8 cellular contexts compared by ENCODE assay signal in the genomic region with DNA sequence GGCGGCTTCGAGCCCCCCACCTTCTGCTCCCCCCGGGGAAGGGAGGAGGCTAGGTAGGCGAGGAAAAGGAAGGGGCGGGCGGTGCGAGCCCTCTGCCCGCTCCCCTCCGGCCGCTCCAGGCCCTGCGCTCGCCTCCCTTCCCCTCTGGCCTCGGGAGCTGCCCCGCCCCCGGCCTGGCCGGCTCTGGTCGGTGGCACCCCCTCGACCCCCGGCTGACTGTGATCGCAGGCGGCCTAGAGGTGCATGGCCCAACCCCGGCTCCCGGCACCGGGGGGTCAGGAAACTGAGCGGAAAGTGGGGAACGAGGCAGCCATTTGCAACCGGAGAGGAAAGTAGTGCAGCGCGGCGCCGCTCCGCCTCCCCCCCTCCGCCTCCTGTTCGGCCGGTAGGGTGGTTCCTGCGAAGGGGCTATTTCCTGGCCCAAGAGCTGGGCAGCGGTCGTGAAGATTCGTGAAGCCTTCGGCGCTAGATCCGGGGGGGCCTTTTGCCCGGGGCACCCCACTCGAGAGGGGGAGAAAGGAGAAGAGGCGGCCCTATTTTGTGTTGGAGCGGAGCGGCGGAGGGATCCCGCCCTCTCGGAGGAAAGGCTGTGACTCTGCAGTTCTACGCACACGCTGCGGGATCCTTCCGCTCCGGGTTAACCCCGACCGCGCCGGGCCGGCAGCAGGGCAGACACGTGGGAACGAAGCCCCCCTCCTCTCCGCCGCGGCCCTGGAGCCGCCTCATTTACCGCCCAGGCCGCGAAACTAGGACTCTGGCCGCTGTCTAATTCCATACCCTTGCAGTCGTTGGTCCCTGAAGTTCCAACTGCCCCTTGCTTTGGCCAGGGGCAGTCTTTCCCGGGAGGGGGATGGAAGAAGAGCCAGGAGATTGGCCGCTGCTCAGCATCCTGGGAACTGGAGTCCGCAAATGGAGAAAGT. TPM values are rescaled to one million over a fixed set of nuclear protein-coding genes. Genes with fewer than 3 reads are reported as not detected.
DNase-seq lines count a peak whose midpoint lies in the region; ATAC-seq and TF ChIP-seq lines count a peak whose summit lies in the region.

A gene with protein sequence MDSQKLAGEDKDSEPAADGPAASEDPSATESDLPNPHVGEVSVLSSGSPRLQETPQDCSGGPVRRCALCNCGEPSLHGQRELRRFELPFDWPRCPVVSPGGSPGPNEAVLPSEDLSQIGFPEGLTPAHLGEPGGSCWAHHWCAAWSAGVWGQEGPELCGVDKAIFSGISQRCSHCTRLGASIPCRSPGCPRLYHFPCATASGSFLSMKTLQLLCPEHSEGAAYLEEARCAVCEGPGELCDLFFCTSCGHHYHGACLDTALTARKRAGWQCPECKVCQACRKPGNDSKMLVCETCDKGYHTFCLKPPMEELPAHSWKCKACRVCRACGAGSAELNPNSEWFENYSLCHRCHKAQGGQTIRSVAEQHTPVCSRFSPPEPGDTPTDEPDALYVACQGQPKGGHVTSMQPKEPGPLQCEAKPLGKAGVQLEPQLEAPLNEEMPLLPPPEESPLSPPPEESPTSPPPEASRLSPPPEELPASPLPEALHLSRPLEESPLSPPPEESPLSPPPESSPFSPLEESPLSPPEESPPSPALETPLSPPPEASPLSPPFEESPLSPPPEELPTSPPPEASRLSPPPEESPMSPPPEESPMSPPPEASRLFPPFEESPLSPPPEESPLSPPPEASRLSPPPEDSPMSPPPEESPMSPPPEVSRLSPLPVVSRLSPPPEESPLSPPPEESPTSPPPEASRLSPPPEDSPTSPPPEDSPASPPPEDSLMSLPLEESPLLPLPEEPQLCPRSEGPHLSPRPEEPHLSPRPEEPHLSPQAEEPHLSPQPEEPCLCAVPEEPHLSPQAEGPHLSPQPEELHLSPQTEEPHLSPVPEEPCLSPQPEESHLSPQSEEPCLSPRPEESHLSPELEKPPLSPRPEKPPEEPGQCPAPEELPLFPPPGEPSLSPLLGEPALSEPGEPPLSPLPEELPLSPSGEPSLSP (N-terminal part only) (minus strand): TSS at position 558 of the 920 bp plus-strand sequence. CDS start 5,470 bp downstream, outside the sequence.

- peaks cover 44% of the 10 kb centered on the region for H3K4me1 Mint-ChIP-seq in T-helper 1 cell treated with Interleukin-12 subunit alpha and Interleukin-12 subunit beta and Interleukin-4 antibody, amounts not matched to agents 30 μg/mL and 1 μg/mL, for 36 hours (ENCODE audit: low read depth)

- peak in 3 of 4 experiments; percentile 20 to 61 (median 36) for TF ChIP-seq CTCF in prostate gland (IDR thresholded peaks at IDR 0.05)

- DNase-seq in G401 (ENCODE audit: low spot score) = peak; percentile 90
- DNase-seq in NCI-H146 treated with DMSO at 0.1 percent for 48 hours (lab: John Stamatoyannopoulos, UW; ENCODE audit: unreplicated experiment) = peak; percentile 82
- peak; percentile 92 for DNase-seq in amniotic stem cell (lab: John Stamatoyannopoulos, UW)
- DNase-seq in left ventricle myocardium superior = peak; percentile 95
- peak; percentile 89 for DNase-seq in prostate gland (ENCODE audit: low spot score)
- DNase-seq in ureter (ENCODE audit: low spot score) = peak; percentile 92

- peak within 1 kb of the TSS; percentile 96 for H3K27ac Mint-ChIP-seq in T-helper 1 cell treated with Interleukin-12 subunit alpha and Interleukin-12 subunit beta and Interleukin-4 antibody, amounts not matched to agents 30 μg/mL and 1 μg/mL, for 36 hours

- no peaks in the 10 kb centered on the region for H3K9me3 Mint-ChIP-seq in T-helper 1 cell treated with Interleukin-12 subunit alpha and Interleukin-12 subunit beta and Interleukin-4 antibody, amounts not matched to agents 30 μg/mL and 1 μg/mL, for 36 hours

- TF ChIP-seq POLR2A in prostate gland (IDR thresholded peaks at IDR 0.05) = peak; percentile 37

- in situ Hi-C loops in G401 (cut with HindIII; ENCODE audit: low sequenced_read_pairs) = no loop called here

- H3K27me3 Mint-ChIP-seq in T-helper 1 cell treated with Interleukin-12 subunit alpha and Interleukin-12 subunit beta and Interleukin-4 antibody, amounts not matched to agents 30 μg/mL and 1 μg/mL, for 36 hours (ENCODE audit: low read depth) = no peaks in the 10 kb centered on the region

- H3K4me3 ChIP-seq in prostate gland = peak within 1 kb of the TSS; percentile 78 to 88

- no peaks in the 10 kb centered on the region for H3K9me3 ChIP-seq in prostate gland

- peaks cover 18% of the 10 kb centered on the region for H3K4me1 ChIP-seq in prostate gland (replicated peaks)

- intact Hi-C loops in left ventricle myocardium superior (cut with micrococcal nuclease) = loop anchor here (10.0 kb wide), 1 partner anchor 174 kb away; no protein-coding TSS in a partner anchor
- intact Hi-C loops in prostate gland (cut with DNase I) = loop anchor here (10.0 kb wide), 1 partner anchor 64 kb away; no protein-coding TSS in a partner anchor

- under 1% methylated on average over 67 of the region's 74 CpGs for WGBS in prostate gland

- peak within 1 kb of the TSS; percentile 89 for H3K4me3 Mint-ChIP-seq in T-helper 1 cell treated with Interleukin-12 subunit alpha and Interleukin-12 subunit beta and Interleukin-4 antibody, amounts not matched to agents 30 μg/mL and 1 μg/mL, for 36 hours

- no peaks in the 10 kb centered on the region for H3K27me3 ChIP-seq in prostate gland (replicated peaks; ENCODE audit: insufficient read depth)

- ATAC-seq in HG02623 (IDR thresholded peaks at IDR 0.05; ENCODE audit: unreplicated experiment) = peak; percentile 33
- ATAC-seq in left ventricle myocardium superior = peak; percentile 82

- H3K27ac ChIP-seq in prostate gland = peak within 1 kb of the TSS; percentile 96 to 97

- peaks cover 20% of the 10 kb centered on the region for H3K36me3 Mint-ChIP-seq in T-helper 1 cell treated with Interleukin-12 subunit alpha and Interleukin-12 subunit beta and Interleukin-4 antibody, amounts not matched to agents 30 μg/mL and 1 μg/mL, for 36 hours (ENCODE audit: low read depth)

- no peaks in the 10 kb centered on the region for H3K36me3 ChIP-seq in prostate gland

RNA-seq across cellular contexts. Expression of the gene that starts here (rescaled TPM):
- total RNA-seq in G401 (2014; rRNA removed; shearing (Covaris generic)) = 13.8 and 18.6 TPM in 2 replicates
- total RNA-seq in left ventricle myocardium superior = 43.8 TPM
- total RNA-seq in prostate gland = 10 to 100 TPM; 82.7 to 99.7 TPM
- 115 TPM for total RNA-seq in ureter

Comparison
In these comparisons a context has a peak if more than half of its experiments do, and no peak if none do; other contexts are left out.
1. Peak in every context shown above with its lines: DNase-seq, ATAC-seq, H3K4me3 ChIP-seq and H3K27ac ChIP-seq.